Comparison of ENCODE assay signal across 27 cellular contexts in genomic region chr12:113580437-113580836, GRCh38.
"Had no signal": no experiment of that assay in that cellular context is flagged by ENCODE, and none has a peak within 500 bp of the region (broad histone marks: within the 10 kb centered on the region; RNA-seq: fewer than 3 reads in every experiment).

No MANE protein-coding gene starts in this region.

- H3K27ac Mint-ChIP-seq: dendritic cell treated with granulocyte-macrophage colony-stimulating factor and Interleukin-4, amounts not matched to agents 40 ng/mL and 50 ng/mL, for 4 days; effector memory CD8-positive, alpha-beta T cell; endodermal cell; mesothelial cell of epicardium had no signal

- H3K4me3 Mint-ChIP-seq: dendritic cell treated with granulocyte-macrophage colony-stimulating factor and Interleukin-4, amounts not matched to agents 40 ng/mL and 50 ng/mL, for 4 days; effector memory CD8-positive, alpha-beta T cell; endodermal cell; mesothelial cell of epicardium had no signal

- H3K27ac ChIP-seq: colonic mucosa, epithelial cell of prostate, esophagus squamous epithelium, gastrocnemius medialis, heart right ventricle, left lung, lower lobe of right lung had no signal

- H3K9me3 ChIP-seq: colonic mucosa, lower lobe of right lung had no signal

- H3K4me1 ChIP-seq: colonic mucosa, esophagus squamous epithelium, gastrocnemius medialis, heart right ventricle, left lung, lower lobe of right lung had no signal

- H3K36me3 ChIP-seq: colonic mucosa, esophagus squamous epithelium, gastrocnemius medialis, heart right ventricle, left lung, lower lobe of right lung had no signal

- H3K27me3 ChIP-seq: colonic mucosa had no signal

- DNase-seq: colonic mucosa; cortex of kidney; effector CD8-positive, alpha-beta T cell; effector memory CD8-positive, alpha-beta T cell; endodermal cell; erythroblast; esophagus squamous epithelium; foreskin fibroblast; foreskin melanocyte; gastrocnemius medialis; glutamatergic neuron; head of caudate nucleus; heart right ventricle; hippocampal formation; left cardiac atrium; left lung; left ventricle myocardium superior; lower lobe of right lung; mesenchymal stem cell; mucosa of descending colon had no signal

- H3K4me1 Mint-ChIP-seq: mesothelial cell of epicardium had no signal

- H3K4me3 ChIP-seq: colonic mucosa, esophagus squamous epithelium, gastrocnemius medialis, heart right ventricle, left lung, lower lobe of right lung, mucosa of descending colon had no signal

- H3K36me3 Mint-ChIP-seq: mesothelial cell of epicardium had no signal

- FAIRE-seq: endometrium, islet of Langerhans, keratinocyte had no signal

- ATAC-seq: effector memory CD8-positive, alpha-beta T cell; esophagus mucosa; gastrocnemius medialis; heart right ventricle; left cardiac atrium; left lung; left ventricle myocardium superior; lower lobe of right lung; mucosa of descending colon had no signal
